9 cellular contexts compared by ENCODE assay signal in the genomic region with DNA sequence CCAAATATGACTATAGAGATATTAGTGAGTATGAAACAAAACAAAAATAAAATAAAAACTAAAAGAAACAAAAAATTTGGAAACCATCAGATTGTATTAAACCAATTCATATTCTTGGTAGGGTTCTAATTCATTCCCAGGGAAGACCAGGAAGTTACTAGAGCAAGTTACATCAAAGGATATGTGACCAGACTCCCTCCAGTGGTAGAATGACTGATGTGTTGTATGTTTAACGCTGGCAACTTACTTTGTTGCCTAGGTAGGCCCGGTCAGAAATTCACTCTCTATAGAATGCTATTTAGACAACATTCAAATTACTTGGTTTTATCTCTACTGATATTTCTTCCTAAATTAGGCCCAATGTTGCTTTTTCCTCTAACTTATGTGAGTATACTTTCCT. TPM values are rescaled to one million over a fixed set of nuclear protein-coding genes. Genes with fewer than 3 reads are reported as not detected.
DNase-seq lines count a peak whose midpoint lies in the region; ATAC-seq, FAIRE-seq and TF ChIP-seq lines count a peak whose summit lies in the region.
"Had no signal": no experiment of that assay in that cellular context is flagged by ENCODE, and none has a peak within 500 bp of the region (broad histone marks: within the 10 kb centered on the region; RNA-seq: fewer than 3 reads in every experiment).

No MANE protein-coding gene starts in this region.

- no peak overlapping the region for H3K27ac ChIP-seq in RWPE2 (ENCODE audit: poor library complexity, severe bottlenecking)
- no peak overlapping the region for H3K27ac ChIP-seq in gastrocnemius medialis

- peaks cover 3% of the 10 kb centered on the region for H3K4me1 ChIP-seq in RWPE2 (ENCODE audit: insufficient read depth, poor library complexity, severe bottlenecking)
- peaks cover 0 to 5% of the 10 kb centered on the region in 2 donors for H3K4me1 ChIP-seq in gastrocnemius medialis

- intact Hi-C loops in gastrocnemius medialis (cut with DNase I; ENCODE audit: low total_unique reads): loop anchor here (1.0 kb wide), 1 partner anchor 229 kb away; no protein-coding TSS in a partner anchor

- H3K27ac Mint-ChIP-seq in activated naive CD8-positive, alpha-beta T cell treated with anti-CD3 and anti-CD28 coated beads, Interleukin-2, amount 50 U/mL, for 24 hours: no peak overlapping the region
- no peak overlapping the region for H3K27ac Mint-ChIP-seq in stimulated activated naive CD8-positive, alpha-beta T cell treated with anti-CD3 and anti-CD28 coated beads, Interleukin-15, amount 100 ng/mL, for 72 hours
- H3K27ac Mint-ChIP-seq: stimulated activated naive CD8-positive, alpha-beta T cell treated with anti-CD3 and anti-CD28 coated beads, Interleukin-15, Interleukin-2, amounts not matched to agents 100 ng/mL and 50 ng/mL, for 24 hours had no signal

- peak; percentile 67 for ATAC-seq in GM18499 (IDR thresholded peaks at IDR 0.05; ENCODE audit: insufficient read depth, unreplicated experiment)
- peak; percentile 79 for ATAC-seq in RWPE2 (ENCODE audit: low read depth)
- ATAC-seq in gastrocnemius medialis: peak; percentile 49 to 56
- no peak for ATAC-seq in activated naive CD8-positive, alpha-beta T cell treated with anti-CD3 and anti-CD28 coated beads, Interleukin-2, amount 50 U/mL, for 24 hours
- no peak for ATAC-seq in stimulated activated naive CD8-positive, alpha-beta T cell treated with anti-CD3 and anti-CD28 coated beads, Interleukin-15, amount 100 ng/mL, for 72 hours

- in situ Hi-C loops in gastrocnemius medialis (cut with MboI; ENCODE audit: low sequenced_read_pairs in 4 of 4): no loop called here

- peak; percentile 72 for FAIRE-seq in A204.1 (lab: Jason Lieb, UNC)

- H3K4me3 ChIP-seq in RWPE2 (ENCODE audit: severe bottlenecking) (no peak overlapping the region), gastrocnemius medialis (no peak overlapping the region)

- peaks cover 2% of the 10 kb centered on the region for H3K36me3 Mint-ChIP-seq in activated naive CD8-positive, alpha-beta T cell treated with anti-CD3 and anti-CD28 coated beads, Interleukin-2, amount 50 U/mL, for 24 hours (ENCODE audit: low read depth)

- peaks cover 9% of the 10 kb centered on the region for H3K9me3 Mint-ChIP-seq in activated naive CD8-positive, alpha-beta T cell treated with anti-CD3 and anti-CD28 coated beads, Interleukin-2, amount 50 U/mL, for 24 hours
- peaks cover 0 to 6% of the 10 kb centered on the region in 2 donors for H3K9me3 Mint-ChIP-seq in stimulated activated naive CD8-positive, alpha-beta T cell treated with anti-CD3 and anti-CD28 coated beads, Interleukin-15, amount 100 ng/mL, for 72 hours

- H3K4me3 Mint-ChIP-seq in activated naive CD8-positive, alpha-beta T cell treated with anti-CD3 and anti-CD28 coated beads, Interleukin-2, amount 50 U/mL, for 24 hours: no peak overlapping the region
- H3K4me3 Mint-ChIP-seq in stimulated activated naive CD8-positive, alpha-beta T cell treated with anti-CD3 and anti-CD28 coated beads, Interleukin-15, amount 100 ng/mL, for 72 hours: no peak overlapping the region
- H3K4me3 Mint-ChIP-seq: stimulated activated naive CD8-positive, alpha-beta T cell treated with anti-CD3 and anti-CD28 coated beads, Interleukin-15, Interleukin-2, amounts not matched to agents 100 ng/mL and 50 ng/mL, for 24 hours had no signal

- DNase-seq in HuH-7 (ENCODE audit: low spot score) (peak; percentile 40), RWPE2 (ENCODE audit: low spot score) (no peak), foreskin melanocyte (peak; percentile 59), gastrocnemius medialis (no peak)
- no peak for DNase-seq in activated naive CD8-positive, alpha-beta T cell treated with anti-CD3 and anti-CD28 coated beads, Interleukin-2, amount 50 U/mL, for 24 hours
- no peak for DNase-seq in stimulated activated naive CD8-positive, alpha-beta T cell treated with anti-CD3 and anti-CD28 coated beads, Interleukin-15, amount 100 ng/mL, for 72 hours

- peaks cover 3% of the 10 kb centered on the region for H3K4me1 Mint-ChIP-seq in activated naive CD8-positive, alpha-beta T cell treated with anti-CD3 and anti-CD28 coated beads, Interleukin-2, amount 50 U/mL, for 24 hours
- H3K4me1 Mint-ChIP-seq in stimulated activated naive CD8-positive, alpha-beta T cell treated with anti-CD3 and anti-CD28 coated beads, Interleukin-15, amount 100 ng/mL, for 72 hours: peaks cover 5% of the 10 kb centered on the region

- H3K27me3 Mint-ChIP-seq in activated naive CD8-positive, alpha-beta T cell treated with anti-CD3 and anti-CD28 coated beads, Interleukin-2, amount 50 U/mL, for 24 hours: peaks cover 11% of the 10 kb centered on the region
- H3K27me3 Mint-ChIP-seq in stimulated activated naive CD8-positive, alpha-beta T cell treated with anti-CD3 and anti-CD28 coated beads, Interleukin-15, amount 100 ng/mL, for 72 hours: peaks cover 11% of the 10 kb centered on the region

- H3K9me3 ChIP-seq in RWPE2 (ENCODE audit: severe bottlenecking) (no peaks in the 10 kb centered on the region), gastrocnemius medialis (no peaks in the 10 kb centered on the region)

- TF ChIP-seq POLR2A in gastrocnemius medialis (IDR thresholded peaks at IDR 0.05): no peak

- TF ChIP-seq CTCF in RWPE2 (IDR thresholded peaks at IDR 0.05; ENCODE audit: poor library complexity, severe bottlenecking) (peak; percentile 86), gastrocnemius medialis (IDR thresholded peaks at IDR 0.05 in 4 of 5, conservative IDR thresholded peaks at IDR 0.05 in 1 of 5) (peak in 4 of 5 experiments; percentile 26 to 55 (median 46))

- peaks cover 5% of the 10 kb centered on the region for H3K27me3 ChIP-seq in RWPE2 (ENCODE audit: insufficient read depth, poor library complexity, severe bottlenecking)
- peaks cover 8 to 28% (median 27%) of the 10 kb centered on the region in 3 donors for H3K27me3 ChIP-seq in gastrocnemius medialis

- H3K36me3 ChIP-seq in RWPE2 (ENCODE audit: low read depth) (no peaks in the 10 kb centered on the region), gastrocnemius medialis (no peaks in the 10 kb centered on the region)

RNA-seq across cellular contexts. Expression of gene PHYHIPL, which starts 5.2 kb away (rescaled TPM):
- under 1 TPM in 1 of 4 donors, not detected in 3; 0.32 TPM for total RNA-seq in gastrocnemius medialis

Comparison
In these comparisons a context has a peak if more than half of its experiments do, and no peak if none do; other contexts are left out.
1. ATAC-seq: peak in GM18499 (single experiment), RWPE2 (single experiment) and gastrocnemius medialis (2 of 2); none in activated naive CD8-positive, alpha-beta T cell treated with anti-CD3 and anti-CD28 coated beads, Interleukin-2, amount 50 U/mL, for 24 hours (single experiment) and stimulated activated naive CD8-positive, alpha-beta T cell treated with anti-CD3 and anti-CD28 coated beads, Interleukin-15, amount 100 ng/mL, for 72 hours (single experiment).
2. DNase-seq: peak in HuH-7 (single experiment) and foreskin melanocyte (single experiment); none in RWPE2 (single experiment), gastrocnemius medialis (0 of 2), activated naive CD8-positive, alpha-beta T cell treated with anti-CD3 and anti-CD28 coated beads, Interleukin-2, amount 50 U/mL, for 24 hours (single experiment) and stimulated activated naive CD8-positive, alpha-beta T cell treated with anti-CD3 and anti-CD28 coated beads, Interleukin-15, amount 100 ng/mL, for 72 hours (0 of 2).